ENCODE assay signal across 11 cellular contexts in the genomic region with DNA sequence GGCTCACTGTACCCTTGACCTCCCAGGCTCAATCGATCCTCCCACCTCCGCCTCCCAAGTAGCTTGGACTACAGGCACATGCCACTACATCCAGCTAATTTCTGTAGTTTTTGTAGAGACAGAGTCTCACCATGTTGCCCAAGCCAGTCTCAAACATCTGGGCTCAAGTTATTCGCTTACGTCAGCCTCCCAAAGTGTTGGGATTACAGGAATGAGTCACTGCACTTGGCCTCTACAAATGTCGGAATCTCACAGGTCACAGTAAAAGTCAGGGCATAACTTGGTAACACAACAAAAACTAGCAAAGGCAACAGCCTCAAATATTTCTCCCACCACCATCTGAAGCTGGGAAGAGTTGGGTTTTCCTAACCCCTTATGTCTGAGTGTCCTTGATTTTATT. TPM values are rescaled to one million over a fixed set of nuclear protein-coding genes. Genes with fewer than 3 reads are reported as not detected.
DNase-seq lines count a peak whose midpoint lies in the region; TF ChIP-seq lines count a peak whose summit lies in the region.
"Had no signal": no experiment of that assay in that cellular context is flagged by ENCODE, and none has a peak within 500 bp of the region (broad histone marks: within the 10 kb centered on the region; RNA-seq: fewer than 3 reads in every experiment).

No MANE protein-coding gene starts in this region.

- no peaks in the 10 kb centered on the region for H3K27me3 ChIP-seq in brain microvascular endothelial cell (replicated peaks)
- no peaks in the 10 kb centered on the region for H3K27me3 ChIP-seq in suprapubic skin

- H3K4me3 ChIP-seq in AG04449 (ENCODE audit: low read depth, low read length) (no peak overlapping the region), brain microvascular endothelial cell (ENCODE audit: low read depth, low read length) (no peak overlapping the region), suprapubic skin (no peak overlapping the region)
- H3K4me3 ChIP-seq: GM12878 had no signal

- 72% methylated on average over 5 of the region's 5 CpGs for WGBS in suprapubic skin

- TF ChIP-seq CTCF in AG04449 (IDR thresholded peaks at IDR 0.05; ENCODE audit: insufficient read depth, low read length, missing control alignments) (no peak), brain microvascular endothelial cell (IDR thresholded peaks at IDR 0.05; ENCODE audit: low read depth, low read length, missing control alignments) (no peak), GM10266 (IDR thresholded peaks at IDR 0.05; ENCODE audit: control insufficient read depth, insufficient read depth, low read depth, missing control alignments) (no peak), suprapubic skin (IDR thresholded peaks at IDR 0.05) (no peak)

- H3K27ac ChIP-seq in brain microvascular endothelial cell, result peak overlapping the region; percentile 90
- no peak overlapping the region for H3K27ac ChIP-seq in suprapubic skin

- in situ Hi-C loops in brain microvascular endothelial cell (cut with HindIII; ENCODE audit: low pct_ligation_motif_present, low sequenced_read_pairs), result no loop called here

- no peak for TF ChIP-seq POLR2A in suprapubic skin (IDR thresholded peaks at IDR 0.05)

- H3K9me3 ChIP-seq in suprapubic skin, result no peaks in the 10 kb centered on the region

- no peaks in the 10 kb centered on the region for H3K4me1 ChIP-seq in suprapubic skin

- H3K36me3 ChIP-seq in brain microvascular endothelial cell (replicated peaks) (no peaks in the 10 kb centered on the region), suprapubic skin (no peaks in the 10 kb centered on the region)

- no peak for TF ChIP-seq EP300 in suprapubic skin (IDR thresholded peaks at IDR 0.05)

- peak; percentile 86 for DNase-seq in AG04449 (ENCODE audit: low read depth, low spot score)
- DNase-seq in HS-5 (ENCODE audit: low read depth), result peak; percentile 94
- DNase-seq in brain microvascular endothelial cell, result peak; percentile 98
- peak; percentile 67 for DNase-seq in islet precursor cell
- no peak for DNase-seq in GM10266 (ENCODE audit: extremely low spot score)
- no peak for DNase-seq in superior temporal gyrus (ENCODE audit: extremely low spot score)
- DNase-seq in suprapubic skin (ENCODE audit: low spot score in 2 of 2), result no peak
- DNase-seq in anterior cingulate cortex (lab: John Stamatoyannopoulos, UW), result no peak
- DNase-seq: NCI-H524; stimulated activated naive CD4-positive, alpha-beta T cell had no signal

- CTCF ChIA-PET in AG04449 (lab: Yijun Ruan, JAX), result interaction anchor here (1.8 kb wide), 1 partner anchor 22 kb away, joined by 4 read pairs; no protein-coding TSS in a partner anchor

- POLR2A ChIA-PET in AG04449 (lab: Yijun Ruan, JAX), result no interaction called here

RNA-seq across cellular contexts. Expression of a gene that starts 25.3 kb away (rescaled TPM):
- not detected for total RNA-seq in suprapubic skin
- total RNA-seq: GM12878 had no signal

Comparison
In these comparisons a context has a peak if more than half of its experiments do, and no peak if none do; other contexts are left out.
1. DNase-seq: peak in AG04449 (single experiment), HS-5 (single experiment), brain microvascular endothelial cell (single experiment) and islet precursor cell (single experiment); none in GM10266 (single experiment), superior temporal gyrus (single experiment), suprapubic skin (0 of 2) and anterior cingulate cortex (0 of 58).